Comparison of ENCODE assay signal across 22 cellular contexts in the genomic region with DNA sequence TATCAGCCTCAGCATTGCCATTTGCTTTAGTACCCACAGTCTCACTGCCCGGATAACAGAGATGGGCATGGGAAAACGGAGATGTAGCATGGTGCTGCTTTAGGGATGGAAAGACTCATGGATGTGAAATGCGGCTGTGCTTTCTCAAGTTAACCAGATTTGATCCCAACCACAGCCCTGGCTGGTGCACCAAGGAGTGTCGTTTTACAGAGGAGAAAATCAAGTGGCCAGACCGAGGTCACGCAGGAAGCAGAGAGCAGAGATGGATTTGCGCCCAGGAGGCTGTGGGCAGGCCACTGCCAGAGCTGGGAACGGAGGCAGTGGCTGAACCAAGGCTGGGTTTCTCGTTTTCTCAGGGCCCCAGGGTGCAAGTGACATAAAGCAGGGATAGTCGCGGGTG. TPM values are rescaled to one million over a fixed set of nuclear protein-coding genes. Genes with fewer than 3 reads are reported as not detected.
A peak's percentile ranks its signal among the peaks of the same experiment; 100 is the strongest.
DNase-seq lines count a peak whose midpoint lies in the region; ATAC-seq and TF ChIP-seq lines count a peak whose summit lies in the region.
"Had no signal": no experiment of that assay in that cellular context is flagged by ENCODE, and none has a peak within 500 bp of the region (broad histone marks: within the 10 kb centered on the region; RNA-seq: fewer than 3 reads in every experiment).

No MANE protein-coding gene starts in this region.

- TF ChIP-seq CTCF in cardiac muscle cell (IDR thresholded peaks at IDR 0.05; ENCODE audit: low read depth, low read length) (no peak), right atrium auricular region (IDR thresholded peaks at IDR 0.05) (no peak)

- intact Hi-C loops in left cardiac atrium (cut with DNase I), result no loop called here

- no peak for DNase-seq in cardiac muscle cell (ENCODE audit: low read depth in 1 of 2, low spot score in 1 of 2)
- no peak for DNase-seq in left cardiac atrium
- no peak for DNase-seq in right atrium auricular region (ENCODE audit: low spot score)
- no peak for DNase-seq in NCI-H1694 (lab: John Stamatoyannopoulos, UW)
- DNase-seq in SIG-M5 (lab: John Stamatoyannopoulos, UW), result no peak
- DNase-seq: CD4-positive, CD25-positive, alpha-beta regulatory T cell; DMS153; GDM1; NCI-H1092 treated with DMSO at 0.1 percent for 48 hours; NCI-H146; NCI-H2081; NCI-H2171 treated with DMSO at 0.1 percent for 48 hours; NCI-H446 had no signal

- H3K4me1 ChIP-seq in cardiac muscle cell (ENCODE audit: low read depth) (peaks cover 41% of the 10 kb centered on the region), right atrium auricular region (peaks cover 0 to 58% of the 10 kb centered on the region in 2 donors), skeletal muscle tissue (ENCODE audit: control insufficient read depth in 3 of 3, insufficient read depth in 3 of 3, low read length in 3 of 3) (peaks cover 72 to 89% (median 83%) of the 10 kb centered on the region in 3 donors)

- peak overlapping the region; percentile 93 for H3K27ac ChIP-seq in cardiac muscle cell
- H3K27ac ChIP-seq in right atrium auricular region, result peak overlapping the region; percentile 89 to 92
- H3K27ac ChIP-seq in skeletal muscle tissue (ENCODE audit: low read depth, low read length), result peak overlapping the region; percentile 39
- H3K27ac ChIP-seq: 22Rv1 had no signal

- H3K27me3 ChIP-seq in cardiac muscle cell (no peaks in the 10 kb centered on the region), right atrium auricular region (no peaks in the 10 kb centered on the region), skeletal muscle tissue (ENCODE audit: control insufficient read depth in 3 of 3, insufficient read depth in 3 of 3, low read length in 3 of 3) (no peaks in the 10 kb centered on the region)

- H3K9ac ChIP-seq in skeletal muscle tissue (ENCODE audit: low read depth in 1 of 3, low read length in 3 of 3), result peak overlapping the region in 2 of 3 donors; percentile 37 to 85

- H3K4me3 ChIP-seq in cardiac muscle cell (no peak overlapping the region), right atrium auricular region (no peak overlapping the region), skeletal muscle tissue (ENCODE audit: low read length in 3 of 3) (peak overlapping the region in 2 of 3 donors; percentile 8 to 33)
- H3K4me3 ChIP-seq: GM23338 had no signal

- H3K9me3 ChIP-seq in cardiac muscle cell (ENCODE audit: low read depth) (no peaks in the 10 kb centered on the region), right atrium auricular region (no peaks in the 10 kb centered on the region), skeletal muscle tissue (ENCODE audit: control insufficient read depth in 3 of 3, low read length in 3 of 3) (no peaks in the 10 kb centered on the region)

- peaks cover 13% of the 10 kb centered on the region for H3K36me3 ChIP-seq in cardiac muscle cell
- peaks cover 56% of the 10 kb centered on the region for H3K36me3 ChIP-seq in right atrium auricular region
- H3K36me3 ChIP-seq in skeletal muscle tissue (ENCODE audit: control insufficient read depth in 3 of 3, insufficient read depth in 3 of 3, low read length in 3 of 3), result peaks cover 34 to 55% (median 43%) of the 10 kb centered on the region in 3 donors

- ATAC-seq in left cardiac atrium (no peak), SK-N-SH treated with all-trans-retinoic acid at 6 μM for 48 hours (peak; percentile 84), HG03280 (IDR thresholded peaks at IDR 0.05; ENCODE audit: unreplicated experiment) (no peak)
- ATAC-seq: GM23338, HCT116 had no signal

TF ChIP-seq in SK-N-SH treated with all-trans-retinoic acid at 6 μM for 48 hours, 23 proteins besides CTCF, POLR2A, EP300 and RAD21:
- no peak for TF ChIP-seq OSR1 (CRISPR knock-in tag; IDR thresholded peaks at IDR 0.05)
- TF ChIP-seq ESRRG (CRISPR knock-in tag; IDR thresholded peaks at IDR 0.05), result no peak
- no peak for TF ChIP-seq RARB (CRISPR knock-in tag; IDR thresholded peaks at IDR 0.05)
- no peak for TF ChIP-seq PPARA (CRISPR knock-in tag; IDR thresholded peaks at IDR 0.05; ENCODE audit: borderline replicate concordance)
- TF ChIP-seq ZNF565 (CRISPR knock-in tag; conservative IDR thresholded peaks at IDR 0.05; ENCODE audit: low read depth), result no peak

RNA-seq across cellular contexts. Expression of a gene that starts 9.0 kb away (rescaled TPM):
- total RNA-seq in cardiac muscle cell (952 and 1,065 TPM in 2 replicates), left cardiac atrium (1,000 to 10,000 TPM; 7,141 to 7,312 TPM), right atrium auricular region (1,000 to 10,000 TPM; 6,650 to 9,762 TPM), skeletal muscle tissue (84.5 TPM)
- polyA plus RNA-seq in cardiac muscle cell, result 829 and 1,030 TPM in 2 replicates
- total RNA-seq: CD4-positive, CD25-positive, alpha-beta regulatory T cell; GM23338; LHCN-M2; OCI-LY7 had no signal
- polyA plus RNA-seq: AG04450; CD4-positive, CD25-positive, alpha-beta regulatory T cell; GM23338 had no signal

RNA-seq across cellular contexts. Expression of a gene that starts 40.2 kb away (rescaled TPM):
- total RNA-seq in cardiac muscle cell (not detected in 2 replicates), left cardiac atrium (10 to 100 TPM; 20.6 to 23.0 TPM), right atrium auricular region (1 to 10 TPM; 7.5 to 8.5 TPM), skeletal muscle tissue (5.2 TPM)
- polyA plus RNA-seq in cardiac muscle cell, result 0.07 TPM in 1 of 2 replicates, not detected in the other

Comparison
In these comparisons a context has a peak if more than half of its experiments do, and no peak if none do; other contexts are left out.
1. H3K27ac ChIP-seq: peak in every context shown above with its lines; median percentile 93 in cardiac muscle cell; 90 in right atrium auricular region; 39 in skeletal muscle tissue.
2. H3K4me3 ChIP-seq: peak in skeletal muscle tissue (2 of 3); none in cardiac muscle cell (single experiment) and right atrium auricular region (0 of 2).
3. RNA of a gene that starts 9.0 kb away (total RNA-seq): 6,650 to 9,762 TPM in right atrium auricular region, 7,141 to 7,312 TPM in left cardiac atrium and 952 to 1,065 TPM in cardiac muscle cell; 84.5 TPM in skeletal muscle tissue (single experiment); every median in the first group is over 10 times any median in the second.